ENCODE assay signal across 33 cellular contexts in the genomic region with DNA sequence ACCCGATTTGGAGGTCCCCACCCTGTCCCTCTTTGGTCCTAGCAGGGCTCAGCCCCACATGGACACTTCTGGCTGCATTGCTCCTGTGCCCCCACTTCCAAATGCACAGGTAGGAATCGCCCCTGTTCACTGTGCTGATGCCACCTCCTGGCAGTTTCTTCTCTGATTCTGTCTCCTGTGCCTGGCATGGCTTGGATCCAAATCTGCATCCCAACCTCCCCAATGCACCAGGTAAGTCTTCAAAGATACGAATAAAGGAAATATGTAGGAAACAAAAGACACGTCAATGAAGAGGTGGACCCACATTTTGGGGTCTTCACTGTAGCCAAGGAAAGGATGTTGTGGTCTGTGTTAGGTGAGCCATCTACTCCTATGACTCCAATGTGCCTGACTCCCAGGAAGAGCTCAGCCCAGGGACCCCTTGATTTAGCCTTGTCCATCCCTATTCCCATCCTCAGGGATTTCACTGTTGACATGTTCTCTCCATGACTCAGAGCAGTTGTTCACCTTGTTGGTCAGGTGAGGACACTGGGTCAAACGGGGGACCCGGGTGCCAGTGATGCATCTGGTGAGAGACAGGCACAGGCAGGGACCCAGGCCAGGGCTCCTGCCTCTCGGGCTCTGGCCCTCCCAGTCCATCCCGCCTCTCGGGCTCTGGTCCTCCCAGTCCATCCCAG.
"Had no signal": no experiment of that assay in that cellular context is flagged by ENCODE, and none has a peak within 500 bp of the region (broad histone marks: within the 10 kb centered on the region; RNA-seq: fewer than 3 reads in every experiment).

No MANE protein-coding gene starts in this region.

- H3K9me3 Mint-ChIP-seq: activated CD4-positive, alpha-beta memory T cell treated with anti-CD3 and anti-CD28 coated beads for 36 hours; activated CD4-positive, alpha-beta T cell treated with anti-CD3 and anti-CD28 coated beads, Interleukin-2, amount 10 ng/mL, durations not matched to agents 24 days and 14 days; activated naive CD4-positive, alpha-beta T cell treated with anti-CD3 and anti-CD28 coated beads for 36 hours; activated naive CD4-positive, alpha-beta T cell treated with anti-CD3 and anti-CD28 coated beads, Interleukin-2, amount 50 U/mL, for 24 hours; activated naive CD8-positive, alpha-beta T cell treated with anti-CD3 and anti-CD28 coated beads for 36 hours; activated naive CD8-positive, alpha-beta T cell treated with anti-CD3 and anti-CD28 coated beads, Interleukin-2, amount 50 U/mL, for 24 hours; activated T-helper 1 cell treated with anti-CD3 and anti-CD28 coated beads, Interleukin-12 subunit alpha, Interleukin-12 subunit beta, Interleukin-2, Interleukin-4 antibody, amounts not matched to agents 30 ng/mL and 10 ng/mL and 1 ng/mL, durations not matched to agents 14 hours and 24 hours and 36 hours; activated T-helper 2 cell treated with anti-CD3 and anti-CD28 coated beads, Interferon-gamma antibody, Interleukin-2, Interleukin-4, amounts not matched to agents 10 μg/mL and 5 μg/mL and 100 μg/mL, durations not matched to agents 14 hours and 24 hours and 36 hours; dendritic cell treated with granulocyte-macrophage colony-stimulating factor and Interleukin-4, amounts not matched to agents 40 ng/mL and 50 ng/mL, for 4 days; effector memory CD8-positive, alpha-beta T cell had no signal

- ATAC-seq: activated CD4-positive, alpha-beta T cell treated with anti-CD3 and anti-CD28 coated beads for 36 hours; activated CD8-positive, alpha-beta memory T cell treated with anti-CD3 and anti-CD28 coated beads, Interleukin-2, amount 10 ng/mL, durations not matched to agents 7 days and 5 days; activated CD8-positive, alpha-beta T cell treated with anti-CD3 and anti-CD28 coated beads, Interleukin-2, amount 10 ng/mL, durations not matched to agents 7 days and 5 days; activated naive CD8-positive, alpha-beta T cell treated with anti-CD3 and anti-CD28 coated beads, Interleukin-2, amount 50 U/mL, for 24 hours; body of pancreas; effector memory CD8-positive, alpha-beta T cell had no signal

- H3K4me1 ChIP-seq: adrenal gland had no signal

- H3K9me3 ChIP-seq: adrenal gland, body of pancreas, esophagus squamous epithelium had no signal

- H3K27ac Mint-ChIP-seq: activated CD4-positive, alpha-beta memory T cell treated with anti-CD3 and anti-CD28 coated beads for 36 hours; activated CD4-positive, alpha-beta T cell treated with anti-CD3 and anti-CD28 coated beads for 36 hours; activated CD4-positive, alpha-beta T cell treated with anti-CD3 and anti-CD28 coated beads, Interleukin-2, amount 10 ng/mL, durations not matched to agents 24 days and 14 days; activated CD8-positive, alpha-beta memory T cell treated with anti-CD3 and anti-CD28 coated beads, Interleukin-2, amount 10 ng/mL, durations not matched to agents 7 days and 5 days; activated CD8-positive, alpha-beta T cell treated with anti-CD3 and anti-CD28 coated beads, Interleukin-2, amount 10 ng/mL, durations not matched to agents 7 days and 5 days; activated naive CD4-positive, alpha-beta T cell treated with anti-CD3 and anti-CD28 coated beads for 36 hours; activated naive CD4-positive, alpha-beta T cell treated with anti-CD3 and anti-CD28 coated beads, Interleukin-2, amount 50 U/mL, for 24 hours; activated naive CD8-positive, alpha-beta T cell treated with anti-CD3 and anti-CD28 coated beads for 36 hours; activated naive CD8-positive, alpha-beta T cell treated with anti-CD3 and anti-CD28 coated beads, Interleukin-2, amount 50 U/mL, for 24 hours; activated T-helper 1 cell treated with anti-CD3 and anti-CD28 coated beads, Interleukin-12 subunit alpha, Interleukin-12 subunit beta, Interleukin-2, Interleukin-4 antibody, amounts not matched to agents 30 ng/mL and 10 ng/mL and 1 ng/mL, durations not matched to agents 14 hours and 24 hours and 36 hours; activated T-helper 2 cell treated with anti-CD3 and anti-CD28 coated beads, Interferon-gamma antibody, Interleukin-2, Interleukin-4, amounts not matched to agents 10 μg/mL and 5 μg/mL and 100 μg/mL, durations not matched to agents 14 hours and 24 hours and 36 hours; dendritic cell treated with granulocyte-macrophage colony-stimulating factor and Interleukin-4, amounts not matched to agents 40 ng/mL and 50 ng/mL, for 4 days; effector memory CD8-positive, alpha-beta T cell had no signal

- H3K4me3 Mint-ChIP-seq: activated CD4-positive, alpha-beta memory T cell treated with anti-CD3 and anti-CD28 coated beads for 36 hours; activated CD4-positive, alpha-beta T cell treated with anti-CD3 and anti-CD28 coated beads for 36 hours; activated CD4-positive, alpha-beta T cell treated with anti-CD3 and anti-CD28 coated beads, Interleukin-2, amount 10 ng/mL, durations not matched to agents 24 days and 14 days; activated CD8-positive, alpha-beta memory T cell treated with anti-CD3 and anti-CD28 coated beads, Interleukin-2, amount 10 ng/mL, durations not matched to agents 7 days and 5 days; activated CD8-positive, alpha-beta T cell treated with anti-CD3 and anti-CD28 coated beads, Interleukin-2, amount 10 ng/mL, durations not matched to agents 7 days and 5 days; activated naive CD4-positive, alpha-beta T cell treated with anti-CD3 and anti-CD28 coated beads for 36 hours; activated naive CD4-positive, alpha-beta T cell treated with anti-CD3 and anti-CD28 coated beads, Interleukin-2, amount 50 U/mL, for 24 hours; activated naive CD8-positive, alpha-beta T cell treated with anti-CD3 and anti-CD28 coated beads for 36 hours; activated naive CD8-positive, alpha-beta T cell treated with anti-CD3 and anti-CD28 coated beads, Interleukin-2, amount 50 U/mL, for 24 hours; activated T-helper 1 cell treated with anti-CD3 and anti-CD28 coated beads, Interleukin-12 subunit alpha, Interleukin-12 subunit beta, Interleukin-2, Interleukin-4 antibody, amounts not matched to agents 30 ng/mL and 10 ng/mL and 1 ng/mL, durations not matched to agents 14 hours and 24 hours and 36 hours; dendritic cell treated with granulocyte-macrophage colony-stimulating factor and Interleukin-4, amounts not matched to agents 40 ng/mL and 50 ng/mL, for 4 days; effector memory CD8-positive, alpha-beta T cell had no signal

- H3K27ac ChIP-seq: adrenal gland, body of pancreas, coronary artery, dorsolateral prefrontal cortex, esophagus squamous epithelium, gastroesophageal sphincter had no signal

- DNase-seq: activated CD4-positive, alpha-beta memory T cell treated with anti-CD3 and anti-CD28 coated beads for 36 hours; activated CD4-positive, alpha-beta T cell treated with anti-CD3 and anti-CD28 coated beads for 36 hours; activated CD4-positive, alpha-beta T cell treated with anti-CD3 and anti-CD28 coated beads, Interleukin-2, amount 10 ng/mL, durations not matched to agents 24 days and 14 days; activated CD4-positive, CD25-positive, alpha-beta regulatory T cell; activated CD4-positive, CD25-positive, alpha-beta regulatory T cell treated with anti-CD3 and anti-CD28 coated beads, Interleukin-2, amount 50 U/mL, for 72 hours; activated CD8-positive, alpha-beta memory T cell treated with anti-CD3 and anti-CD28 coated beads, Interleukin-2, amount 10 ng/mL, durations not matched to agents 7 days and 5 days; activated CD8-positive, alpha-beta memory T cell treated with anti-CD3 and anti-CD28 coated beads, Interleukin-2, amount 50 U/mL, for 4 hours; activated CD8-positive, alpha-beta T cell treated with anti-CD3 and anti-CD28 coated beads, Interleukin-2, amount 10 ng/mL, durations not matched to agents 7 days and 5 days; activated effector memory CD4-positive, alpha-beta T cell treated with anti-CD3 and anti-CD28 coated beads, Interleukin-2, amount 50 U/mL, for 16 hours; activated naive CD4-positive, alpha-beta T cell treated with anti-CD3 and anti-CD28 coated beads for 36 hours; activated naive CD8-positive, alpha-beta T cell treated with anti-CD3 and anti-CD28 coated beads for 36 hours; activated naive CD8-positive, alpha-beta T cell treated with anti-CD3 and anti-CD28 coated beads, Interleukin-2, amount 50 U/mL, for 24 hours; activated T-cell treated with anti-CD3 and anti-CD28 coated beads, Interleukin-2, amount 50 U/mL, for 1 hour; activated T-cell treated with anti-CD3 and anti-CD28 coated beads, Interleukin-2, amount 50 U/mL, for 48 hours; adrenal gland; amygdala; aorta; body of pancreas; central memory CD4-positive, alpha-beta T cell; cerebellar nuclear complex; dorsolateral prefrontal cortex; effector CD4-positive, alpha-beta T cell; effector memory CD8-positive, alpha-beta T cell; erythroblast; esophagus squamous epithelium; foreskin melanocyte; T-helper 2 cell had no signal

- H3K27me3 ChIP-seq: adrenal gland, body of pancreas, dorsolateral prefrontal cortex, esophagus squamous epithelium, gastroesophageal sphincter had no signal

- H3K4me1 Mint-ChIP-seq: activated CD4-positive, alpha-beta T cell treated with anti-CD3 and anti-CD28 coated beads for 36 hours; activated CD4-positive, alpha-beta T cell treated with anti-CD3 and anti-CD28 coated beads, Interleukin-2, amount 10 ng/mL, durations not matched to agents 24 days and 14 days; activated CD8-positive, alpha-beta memory T cell treated with anti-CD3 and anti-CD28 coated beads, Interleukin-2, amount 10 ng/mL, durations not matched to agents 7 days and 5 days; activated naive CD4-positive, alpha-beta T cell treated with anti-CD3 and anti-CD28 coated beads, Interleukin-2, amount 50 U/mL, for 24 hours; activated naive CD8-positive, alpha-beta T cell treated with anti-CD3 and anti-CD28 coated beads for 36 hours; activated naive CD8-positive, alpha-beta T cell treated with anti-CD3 and anti-CD28 coated beads, Interleukin-2, amount 50 U/mL, for 24 hours had no signal

- H3K36me3 ChIP-seq: adrenal gland, esophagus squamous epithelium, gastroesophageal sphincter had no signal

- H3K4me3 ChIP-seq: adrenal gland, body of pancreas, coronary artery, dorsolateral prefrontal cortex, esophagus squamous epithelium, gastroesophageal sphincter had no signal
